In genomic region chr12:79191391-79191790, GRCh38 we compare ENCODE assay signal across 1 cellular context.
TF ChIP-seq lines count a peak whose summit lies in the region.

No MANE protein-coding gene starts in this region.

TF ChIP-seq in SK-N-SH, 30 proteins besides CTCF, POLR2A, EP300 and RAD21 (continued from another document):
- TF ChIP-seq GABPA (IDR thresholded peaks at IDR 0.05; ENCODE audit: low read depth) (no peak), TEAD4 (IDR thresholded peaks at IDR 0.05; ENCODE audit: borderline replicate concordance, insufficient read depth) (no peak), SIN3A (IDR thresholded peaks at IDR 0.05; ENCODE audit: borderline replicate concordance, low read depth, low read length) (no peak)
